ENCODE assay signal across 12 cellular contexts in the genomic region with DNA sequence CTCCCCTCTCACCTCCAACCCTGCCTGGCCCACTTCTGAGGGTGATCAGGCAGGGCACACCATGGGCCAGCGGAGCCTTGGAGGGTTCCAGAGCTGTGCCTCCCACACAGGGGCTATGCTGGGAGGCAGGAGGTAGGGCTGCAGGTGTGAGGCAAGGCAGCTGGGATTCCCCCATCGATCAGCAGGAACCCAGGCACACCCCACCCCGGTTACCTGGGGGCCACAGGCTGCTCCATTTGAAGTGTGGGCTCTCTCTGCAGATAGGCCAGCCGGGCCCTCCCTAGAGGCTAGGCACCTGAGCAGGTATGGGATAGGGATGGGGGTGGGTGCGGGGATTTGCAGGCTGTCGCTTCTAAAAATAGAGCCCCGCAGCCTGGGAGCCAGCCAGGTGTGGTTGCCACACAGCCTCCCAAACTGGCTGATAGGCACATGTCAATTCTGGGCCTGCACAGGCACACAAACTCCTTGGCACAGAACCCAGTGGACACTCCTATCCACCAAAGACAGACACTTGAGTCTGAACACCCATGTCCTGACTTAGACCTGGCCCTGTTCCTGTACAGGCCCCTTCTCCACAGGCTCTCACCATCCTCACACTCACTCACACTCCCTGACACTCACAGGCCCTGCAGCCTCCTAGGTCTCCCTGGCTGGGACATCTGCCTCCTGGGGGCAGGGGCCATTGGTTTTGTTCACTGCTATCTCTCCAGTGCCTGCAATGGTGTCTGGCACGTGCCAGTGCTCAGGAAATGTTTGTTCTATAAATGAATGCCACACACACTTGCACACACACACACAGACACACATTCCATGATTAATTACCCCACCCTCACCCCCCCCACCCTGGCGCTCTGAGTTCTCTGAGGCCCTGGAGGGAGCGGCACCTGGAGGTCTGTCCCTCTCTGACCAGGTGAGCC.
DNase-seq lines count a peak whose midpoint lies in the region; ATAC-seq and TF ChIP-seq lines count a peak whose summit lies in the region.
"Had no signal": no experiment of that assay in that cellular context is flagged by ENCODE, and none has a peak within 500 bp of the region (broad histone marks: within the 10 kb centered on the region; RNA-seq: fewer than 3 reads in every experiment).

No MANE protein-coding gene starts in this region.

- intact Hi-C loops in naive thymus-derived CD4-positive, alpha-beta T cell (cut with micrococcal nuclease) = no loop called here
- intact Hi-C loops in adrenal gland (cut with DNase I) = no loop called here

- H3K4me3 ChIP-seq in BLaER1 (no peak overlapping the region), adrenal gland (no peak overlapping the region)
- H3K4me3 ChIP-seq in naive thymus-derived CD4-positive, alpha-beta T cell (ENCODE audit: low read length) = no peak overlapping the region

- peaks cover 18% of the 10 kb centered on the region; the same call in 1 of the 2 replicates for H3K36me3 ChIP-seq in BLaER1
- no peaks in the 10 kb centered on the region for H3K36me3 ChIP-seq in naive thymus-derived CD4-positive, alpha-beta T cell (ENCODE audit: control insufficient read depth in 2 of 3, insufficient read depth in 3 of 3, low read length in 3 of 3)
- H3K36me3 ChIP-seq in adrenal gland (replicated peaks in 1 of 2) = no peaks in the 10 kb centered on the region

- H4K5ac ChIP-seq in H9 (ENCODE audit: insufficient read length, low read depth, low read length) = no peak overlapping the region

- no CpG with 5 or more reads among the region's 10 CpGs for WGBS in H9 (ENCODE audit: extremely low coverage, insufficient read length, low lambda C conversion rate)
- 80 to 98% (median 89%) methylated on average over 7 to 10 of the region's 10 CpGs for whole genome bisulfite sequencing in adrenal gland, 4 donors

- no peak for TF ChIP-seq CTCF in H9 (conservative IDR thresholded peaks at IDR 0.05)
- no peak for TF ChIP-seq CTCF in adrenal gland (IDR thresholded peaks at IDR 0.05)
- TF ChIP-seq CTCF in osteocyte (IDR thresholded peaks at IDR 0.05) = no peak

- H4K20me1 ChIP-seq in BLaER1 = peaks cover 40% of the 10 kb centered on the region; the same call in 1 of the 2 replicates
- H4K20me1 ChIP-seq in H9 (ENCODE audit: control insufficient read depth, insufficient read depth, insufficient read length) = no peaks in the 10 kb centered on the region

- H3K14ac ChIP-seq in H9 (ENCODE audit: insufficient read depth, low read length) = peak overlapping the region; percentile 41; the same call in 1 of the 2 replicates

- H4K91ac ChIP-seq in H9 (ENCODE audit: insufficient read length, low read depth, low read length) = no peak overlapping the region

- H3K27me3 ChIP-seq in BLaER1 (no peaks in the 10 kb centered on the region), H9 (ENCODE audit: insufficient read depth, low read length) (no peaks in the 10 kb centered on the region), adrenal gland (no peaks in the 10 kb centered on the region)
- H3K27me3 ChIP-seq in naive thymus-derived CD4-positive, alpha-beta T cell (ENCODE audit: control insufficient read depth in 2 of 2, insufficient read depth in 2 of 2, low read length in 2 of 2) = no peaks in the 10 kb centered on the region

- DNase-seq in H9 (peak; percentile 30), kidney tubule cell (ENCODE audit: low spot score) (no peak), adrenal gland (no peak), osteocyte (ENCODE audit: extremely low spot score, unreplicated experiment) (no peak)
- DNase-seq in effector memory CD8-positive, alpha-beta T cell = no peak
- no peak for DNase-seq in naive thymus-derived CD4-positive, alpha-beta T cell
- no peak for DNase-seq in stimulated activated CD4-positive, alpha-beta T cell treated with anti-CD3 and anti-CD28 coated beads, Interleukin-2, amount 100 ng/mL, for 48 hours
- DNase-seq: activated CD4-positive, alpha-beta T cell treated with anti-CD3 and anti-CD28 coated beads, Interleukin-2, amount 10 ng/mL, durations not matched to agents 24 days and 14 days; activated effector memory CD4-positive, alpha-beta T cell treated with Interleukin-2 at 50 U/mL for 16 hours; NCI-H2081 treated with DMSO at 0.1 percent for 48 hours had no signal

- H3K27ac ChIP-seq in BLaER1 (peak overlapping the region; percentile 26; the same call in 1 of the 2 replicates), H9 (ENCODE audit: insufficient read length, low read depth, low read length) (no peak overlapping the region), adrenal gland (no peak overlapping the region)
- H3K27ac ChIP-seq in naive thymus-derived CD4-positive, alpha-beta T cell (ENCODE audit: low read depth, low read length) = peak overlapping the region; percentile 50

- H3K9me3 Mint-ChIP-seq in H9 = no peaks in the 10 kb centered on the region; a peak in 1 of 5 replicates
- H3K9me3 Mint-ChIP-seq in effector memory CD8-positive, alpha-beta T cell = no peaks in the 10 kb centered on the region
- no peaks in the 10 kb centered on the region for H3K9me3 Mint-ChIP-seq in naive thymus-derived CD4-positive, alpha-beta T cell
- H3K9me3 Mint-ChIP-seq in osteocyte (ENCODE audit: unreplicated experiment) = no peaks in the 10 kb centered on the region
- H3K9me3 Mint-ChIP-seq: activated CD4-positive, alpha-beta T cell treated with anti-CD3 and anti-CD28 coated beads, Interleukin-2, amount 10 ng/mL, durations not matched to agents 24 days and 14 days had no signal

- POLR2A ChIA-PET in naive thymus-derived CD4-positive, alpha-beta T cell (lab: Charles Lee) = interaction anchor here (37.0 to 43.2 kb wide), 3 partner anchors 7 to 65 kb away, joined by 1274 to 1899 read pairs (median 1274); partner anchors contain the start of gene ZFP36L2

- no peaks in the 10 kb centered on the region for H3K9me3 ChIP-seq in BLaER1
- no peaks in the 10 kb centered on the region for H3K9me3 ChIP-seq in H9 (ENCODE audit: control insufficient read depth, low read depth, low read length)
- no peaks in the 10 kb centered on the region for H3K9me3 ChIP-seq in naive thymus-derived CD4-positive, alpha-beta T cell (ENCODE audit: control insufficient read depth in 2 of 3, low read length in 3 of 3)
- H3K9me3 ChIP-seq in adrenal gland (replicated peaks in 1 of 3) = no peaks in the 10 kb centered on the region

- no peaks in the 10 kb centered on the region for H3K79me2 ChIP-seq in H9 (ENCODE audit: insufficient read depth, low read length)

- H3K27ac Mint-ChIP-seq in H9 (no peak overlapping the region), osteocyte (ENCODE audit: unreplicated experiment) (no peak overlapping the region)
- peak overlapping the region; percentile 35 to 67 for H3K27ac Mint-ChIP-seq in effector memory CD8-positive, alpha-beta T cell
- H3K27ac Mint-ChIP-seq in naive thymus-derived CD4-positive, alpha-beta T cell = peak overlapping the region; percentile 25 to 94 (median 88)

- H3K18ac ChIP-seq in H9 (ENCODE audit: insufficient read length, low read depth, low read length) = no peak overlapping the region

- H3K4ac ChIP-seq in H9 (ENCODE audit: low read depth, low read length) = no peak overlapping the region

- peak overlapping the region; percentile 62 for H3K4me2 ChIP-seq in BLaER1
- H3K4me2 ChIP-seq in H9 (ENCODE audit: insufficient read depth, insufficient read length, low read length) = no peak overlapping the region

- H3K4me3 Mint-ChIP-seq in H9 (no peak overlapping the region), osteocyte (ENCODE audit: unreplicated experiment) (no peak overlapping the region)
- no peak overlapping the region for H3K4me3 Mint-ChIP-seq in effector memory CD8-positive, alpha-beta T cell
- peak overlapping the region in 7 of 10 donors; percentile 39 to 78 (median 59) for H3K4me3 Mint-ChIP-seq in naive thymus-derived CD4-positive, alpha-beta T cell
- H3K4me3 Mint-ChIP-seq: activated CD4-positive, alpha-beta T cell treated with anti-CD3 and anti-CD28 coated beads, Interleukin-2, amount 10 ng/mL, durations not matched to agents 24 days and 14 days had no signal

- no peak overlapping the region for H3T11ph ChIP-seq in H9 (ENCODE audit: low read length)

- H2AFZ ChIP-seq in H9 (ENCODE audit: low read length) = no peak overlapping the region

- no peak for TF ChIP-seq POLR2A in adrenal gland (IDR thresholded peaks at IDR 0.05)

- CTCF ChIA-PET in naive thymus-derived CD4-positive, alpha-beta T cell (lab: Charles Lee) = interaction anchor here (0.6 to 1.6 kb wide), 5 partner anchors 13 to 76 kb away, joined by 3 to 14 read pairs (median 4); no protein-coding TSS in a partner anchor

- H2BK15ac ChIP-seq in H9 (ENCODE audit: low read depth, low read length) = no peak overlapping the region; the same call in 1 of the 2 replicates

- H3K23me2 ChIP-seq in H9 (ENCODE audit: insufficient read length, low read depth, low read length, poor library complexity, severe bottlenecking) = no peaks in the 10 kb centered on the region

- H3K79me1 ChIP-seq in H9 (ENCODE audit: insufficient read depth, low read depth, low read length, poor library complexity, severe bottlenecking) = no peaks in the 10 kb centered on the region

- H3K56ac ChIP-seq in H9 (ENCODE audit: insufficient read length, low read depth, low read length) = no peak overlapping the region

- no peak for ATAC-seq in effector memory CD8-positive, alpha-beta T cell (replicated peaks)
- ATAC-seq in naive thymus-derived CD4-positive, alpha-beta T cell = no peak
- ATAC-seq: sciatic nerve had no signal

- H3K4me1 Mint-ChIP-seq in H9 (peaks cover 21 to 28% of the 10 kb centered on the region in 2 experiments), osteocyte (ENCODE audit: unreplicated experiment) (peaks cover 10% of the 10 kb centered on the region)
- peaks cover 42 to 50% of the 10 kb centered on the region in 2 donors for H3K4me1 Mint-ChIP-seq in effector memory CD8-positive, alpha-beta T cell (ENCODE audit: low read depth in 2 of 2)
- H3K4me1 Mint-ChIP-seq in naive thymus-derived CD4-positive, alpha-beta T cell = peaks cover 50 to 92% (median 66%) of the 10 kb centered on the region in 7 donors

- H3K4me1 ChIP-seq in BLaER1 (peaks cover 46% of the 10 kb centered on the region), H9 (ENCODE audit: insufficient read depth, low read length) (no peaks in the 10 kb centered on the region; the same call in 1 of the 2 replicates), adrenal gland (replicated peaks in 1 of 2) (peaks cover 2 to 4% of the 10 kb centered on the region in 2 donors)
- peaks cover 21 to 47% of the 10 kb centered on the region in 2 donors for H3K4me1 ChIP-seq in naive thymus-derived CD4-positive, alpha-beta T cell (ENCODE audit: control insufficient read depth in 2 of 2, insufficient read depth in 2 of 2, low read length in 2 of 2)

- no peak overlapping the region for H2BK120ac ChIP-seq in H9 (ENCODE audit: low read depth, low read length, poor library complexity, severe bottlenecking)

- H2BK12ac ChIP-seq in H9 (ENCODE audit: insufficient read length, low read depth, low read length) = no peak overlapping the region

- no peak overlapping the region for H4K8ac ChIP-seq in H9 (replicated peaks; ENCODE audit: insufficient read length, low read depth, low read length)

- H3K23ac ChIP-seq in H9 (ENCODE audit: insufficient read length, low read depth, low read length) = no peak overlapping the region

- H2BK5ac ChIP-seq in H9 (ENCODE audit: insufficient read length, low read length) = no peak overlapping the region

- H3K27me3 Mint-ChIP-seq in H9 (ENCODE audit: low read depth) (peaks cover 4% of the 10 kb centered on the region), osteocyte (ENCODE audit: unreplicated experiment) (no peaks in the 10 kb centered on the region)
- no peaks in the 10 kb centered on the region for H3K27me3 Mint-ChIP-seq in effector memory CD8-positive, alpha-beta T cell
- H3K27me3 Mint-ChIP-seq in naive thymus-derived CD4-positive, alpha-beta T cell = no peaks in the 10 kb centered on the region
- H3K27me3 Mint-ChIP-seq: activated CD4-positive, alpha-beta T cell treated with anti-CD3 and anti-CD28 coated beads, Interleukin-2, amount 10 ng/mL, durations not matched to agents 24 days and 14 days had no signal

- H3K9ac ChIP-seq in BLaER1 (no peak overlapping the region), H9 (ENCODE audit: extremely low read depth, insufficient read length, low read length) (no peak overlapping the region)

- H2BK20ac ChIP-seq in H9 (ENCODE audit: low read depth, low read length, poor library complexity, severe bottlenecking) = no peak overlapping the region

- no peak overlapping the region for H2AK5ac ChIP-seq in H9 (ENCODE audit: insufficient read length, low read length)

- H3K36me3 Mint-ChIP-seq in H9 (ENCODE audit: insufficient read depth in 1 of 3, low read depth in 3 of 3) (no peaks in the 10 kb centered on the region), osteocyte (ENCODE audit: unreplicated experiment) (no peaks in the 10 kb centered on the region)
- peaks cover 5% of the 10 kb centered on the region for H3K36me3 Mint-ChIP-seq in effector memory CD8-positive, alpha-beta T cell (ENCODE audit: insufficient read depth)
- H3K36me3 Mint-ChIP-seq in naive thymus-derived CD4-positive, alpha-beta T cell = peaks cover 0 to 6% (median 0%) of the 10 kb centered on the region in 5 donors

Comparison
In these comparisons a context has a peak if more than half of its experiments do, and no peak if none do; other contexts are left out.
1. H3K27ac ChIP-seq: peak in BLaER1 (single experiment) and naive thymus-derived CD4-positive, alpha-beta T cell (single experiment); none in H9 (single experiment) and adrenal gland (0 of 5).
2. H3K27ac Mint-ChIP-seq: peak in effector memory CD8-positive, alpha-beta T cell (2 of 2) and naive thymus-derived CD4-positive, alpha-beta T cell (9 of 9); none in H9 (0 of 3) and osteocyte (single experiment).
3. H3K4me3 Mint-ChIP-seq: peak in naive thymus-derived CD4-positive, alpha-beta T cell (7 of 10); none in H9 (0 of 2), effector memory CD8-positive, alpha-beta T cell (0 of 2) and osteocyte (single experiment).